Comparison of ENCODE assay signal across 8 cellular contexts in the genomic region with DNA sequence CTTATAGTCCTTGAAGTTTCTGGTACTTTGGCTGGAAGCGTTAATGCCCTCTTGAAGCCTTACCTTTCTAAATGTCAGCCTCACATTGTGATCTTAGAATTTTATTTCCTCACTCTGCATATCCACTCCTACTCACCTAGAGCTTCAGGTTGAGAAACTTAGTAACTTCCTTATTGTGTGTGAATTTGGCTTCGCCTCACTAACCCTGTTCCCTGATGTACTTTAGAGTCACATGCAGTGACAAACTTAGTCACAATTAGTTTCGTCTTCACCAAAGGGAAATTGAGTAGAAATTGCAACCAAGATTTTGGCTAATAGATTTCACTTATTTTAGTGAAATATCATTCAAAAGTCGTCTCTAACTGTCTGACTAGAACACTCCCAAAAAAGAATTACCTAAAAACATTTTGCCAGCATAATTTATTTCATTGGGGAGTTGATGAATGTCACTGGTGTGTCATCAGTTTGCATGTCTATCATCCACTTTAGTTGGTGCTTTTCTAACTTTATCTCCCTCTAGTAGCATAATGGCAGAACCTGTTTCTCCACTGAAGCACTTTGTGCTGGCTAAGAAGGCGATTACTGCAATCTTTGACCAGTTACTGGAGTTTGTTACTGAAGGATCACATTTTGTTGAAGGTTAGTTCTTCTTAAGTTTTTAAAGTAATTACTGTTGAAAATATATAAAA. TPM values are rescaled to one million over a fixed set of nuclear protein-coding genes. Genes with fewer than 3 reads are reported as not detected.
A peak's percentile ranks its signal among the peaks of the same experiment; 100 is the strongest.
DNase-seq lines count a peak whose midpoint lies in the region; ATAC-seq and TF ChIP-seq lines count a peak whose summit lies in the region.

No MANE protein-coding gene starts in this region.

- no peaks in the 10 kb centered on the region for H3K9me3 Mint-ChIP-seq in activated naive CD8-positive, alpha-beta T cell treated with anti-CD3 and anti-CD28 coated beads for 36 hours

- 24 to 29% methylated on average over 4 to 5 of the region's 5 CpGs for WGBS in transverse colon (ENCODE audit: low coverage in 1 of 2), 2 donors

- H3K4me3 Mint-ChIP-seq in activated naive CD8-positive, alpha-beta T cell treated with anti-CD3 and anti-CD28 coated beads for 36 hours: peak overlapping the region; percentile 92

- H3K27me3 ChIP-seq in HL-60 (ENCODE audit: insufficient read depth, poor library complexity, severe bottlenecking): no peaks in the 10 kb centered on the region
- no peaks in the 10 kb centered on the region for H3K27me3 ChIP-seq in transverse colon

- no peaks in the 10 kb centered on the region for H3K27me3 Mint-ChIP-seq in activated naive CD8-positive, alpha-beta T cell treated with anti-CD3 and anti-CD28 coated beads for 36 hours

- peaks cover 6 to 17% (median 7%) of the 10 kb centered on the region in 4 donors for H3K4me1 ChIP-seq in transverse colon

- H3K36me3 ChIP-seq in transverse colon: peaks cover 0 to 28% (median 11%) of the 10 kb centered on the region in 4 donors

- DNase-seq in ELR (ENCODE audit: low read depth) (peak; percentile 13), HL-60 (ENCODE audit: low read depth in 1 of 2, low spot score in 1 of 2) (peak; percentile 34 to 43), left kidney (ENCODE audit: low read depth, low spot score) (peak; percentile 13), transverse colon (no peak), NCI-H2081 (lab: John Stamatoyannopoulos, UW) (no peak), NK-92 (lab: John Stamatoyannopoulos, UW; ENCODE audit: unreplicated experiment) (no peak)
- no peak for DNase-seq in activated naive CD8-positive, alpha-beta T cell treated with anti-CD3 and anti-CD28 coated beads for 36 hours

- TF ChIP-seq POLR2A in transverse colon (IDR thresholded peaks at IDR 0.05): no peak

- peak overlapping the region; percentile 76 for H3K27ac Mint-ChIP-seq in activated naive CD8-positive, alpha-beta T cell treated with anti-CD3 and anti-CD28 coated beads for 36 hours

- H3K4me1 Mint-ChIP-seq in activated naive CD8-positive, alpha-beta T cell treated with anti-CD3 and anti-CD28 coated beads for 36 hours: peaks cover 21% of the 10 kb centered on the region

- no peaks in the 10 kb centered on the region for H3K9me3 ChIP-seq in transverse colon

- TF ChIP-seq EP300 in transverse colon (IDR thresholded peaks at IDR 0.05; ENCODE audit: low read depth): no peak

- H3K27ac ChIP-seq in HL-60 (replicated peaks) (peak overlapping the region; percentile 73), transverse colon (peak overlapping the region; percentile 87 to 94 (median 91))

- peak; percentile 65 for ATAC-seq in GM21367 (IDR thresholded peaks at IDR 0.05; ENCODE audit: unreplicated experiment)

- intact Hi-C loops in transverse colon (cut with DNase I; ENCODE audit: low total_unique reads): loop anchor here (5.0 to 10.0 kb wide), 2 partner anchors 104 to 216 kb away; partner anchors contain the start of genes ACTL6A and GNB4

- peak overlapping the region; percentile 99 for H3K4me3 ChIP-seq in HL-60 (replicated peaks; ENCODE audit: insufficient read depth, low read length)
- peak overlapping the region in 3 of 4 donors; percentile 70 to 80 (median 71) for H3K4me3 ChIP-seq in transverse colon

- TF ChIP-seq CTCF in HL-60 (IDR thresholded peaks at IDR 0.05; ENCODE audit: insufficient read depth, low read length) (no peak), transverse colon (IDR thresholded peaks at IDR 0.05) (no peak)

- peaks cover 13% of the 10 kb centered on the region for H3K36me3 Mint-ChIP-seq in activated naive CD8-positive, alpha-beta T cell treated with anti-CD3 and anti-CD28 coated beads for 36 hours

- in situ Hi-C loops in transverse colon (cut with MboI; ENCODE audit: low pct_ligation_motif_present in 1 of 4, low pct_unique_long_range_greater_than_20kb in 1 of 4, low sequenced_read_pairs in 3 of 4): no loop called here

RNA-seq across cellular contexts. Expression of gene MFN1, which starts 1.0 kb away (rescaled TPM):
- total RNA-seq in activated naive CD8-positive, alpha-beta T cell treated with anti-CD3 and anti-CD28 coated beads for 36 hours: 10 to 100 TPM; 29.5 to 32.0 TPM
- 10 to 100 TPM; 46.8 to 69.4 (median 62.6) TPM for total RNA-seq in transverse colon

RNA-seq across cellular contexts. Expression of gene ZNF639, which starts 25.6 kb away (rescaled TPM):
- 10 to 100 TPM; 59.5 to 62.1 TPM for total RNA-seq in activated naive CD8-positive, alpha-beta T cell treated with anti-CD3 and anti-CD28 coated beads for 36 hours
- 10 to 100 TPM in 3 of 4 donors, 1 to 10 TPM in 1; 9.0 to 42.1 (median 21.9) TPM for total RNA-seq in transverse colon

Comparison
In these comparisons a context has a peak if more than half of its experiments do, and no peak if none do; other contexts are left out.
1. DNase-seq: peak in ELR (single experiment), HL-60 (2 of 2) and left kidney (single experiment); none in activated naive CD8-positive, alpha-beta T cell treated with anti-CD3 and anti-CD28 coated beads for 36 hours (single experiment), transverse colon (single experiment), NCI-H2081 (0 of 2) and NK-92 (single experiment).